25 cellular contexts compared by ENCODE assay signal in the genomic region with DNA sequence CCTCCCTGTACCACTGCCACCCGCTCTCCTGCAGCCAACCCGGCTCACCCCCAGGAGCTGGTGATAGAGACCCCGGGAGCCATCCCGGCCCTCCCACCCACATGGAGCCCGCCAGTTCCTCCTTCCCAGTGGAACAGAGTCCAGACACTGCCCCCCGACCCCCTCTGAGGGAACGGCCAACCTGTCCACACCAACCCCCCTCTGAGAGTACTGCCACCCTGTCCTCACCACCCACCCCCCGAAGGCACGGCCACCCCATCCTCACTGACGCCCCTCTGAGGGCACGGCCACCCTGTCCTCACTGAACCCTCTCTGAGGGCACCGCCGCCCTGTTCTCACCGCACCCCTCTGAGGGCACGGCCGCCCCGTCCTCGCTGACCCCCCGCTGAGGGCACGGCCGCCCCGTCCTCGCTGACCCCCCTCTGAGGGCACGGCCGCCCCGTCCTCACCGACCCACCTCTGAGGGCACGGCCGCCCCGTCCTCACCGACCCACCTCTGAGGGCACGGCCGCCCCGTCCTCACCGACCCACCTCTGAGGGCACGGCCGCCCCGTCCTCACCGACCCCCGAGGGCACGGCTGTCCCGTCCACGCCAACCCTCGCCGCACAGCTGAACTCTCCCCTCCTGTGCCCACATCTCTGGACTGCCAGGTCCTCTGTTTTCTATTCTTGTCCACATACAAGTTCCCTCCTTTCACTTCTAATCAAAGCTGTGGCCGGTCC. TPM values are rescaled to one million over a fixed set of nuclear protein-coding genes. Genes with fewer than 3 reads are reported as not detected.
A peak's percentile ranks its signal among the peaks of the same experiment; 100 is the strongest.
DNase-seq lines count a peak whose midpoint lies in the region; ATAC-seq lines count a peak whose summit lies in the region.
"Had no signal": no experiment of that assay in that cellular context is flagged by ENCODE, and none has a peak within 500 bp of the region (broad histone marks: within the 10 kb centered on the region; RNA-seq: fewer than 3 reads in every experiment).

No MANE protein-coding gene starts in this region.

- H3K4me1 ChIP-seq in right cardiac atrium (ENCODE audit: control insufficient read depth, insufficient read depth, low read length), result no peaks in the 10 kb centered on the region
- H3K4me1 ChIP-seq: psoas muscle had no signal

- H3K27me3 Mint-ChIP-seq in stimulated activated naive CD8-positive, alpha-beta T cell treated with anti-CD3 and anti-CD28 coated beads, Interleukin-15, amount 100 ng/mL, for 72 hours, result no peaks in the 10 kb centered on the region
- H3K27me3 Mint-ChIP-seq: activated CD8-positive, alpha-beta T cell treated with anti-CD3 and anti-CD28 coated beads for 36 hours; memory B cell; type B pancreatic cell had no signal

- no peak overlapping the region for H3K27ac ChIP-seq in right cardiac atrium (ENCODE audit: low read length)
- H3K27ac ChIP-seq: psoas muscle had no signal

- peak; percentile 67 for ATAC-seq in stimulated activated naive CD8-positive, alpha-beta T cell treated with anti-CD3 and anti-CD28 coated beads, Interleukin-15, amount 100 ng/mL, for 72 hours
- no peak for ATAC-seq in stimulated activated naive CD8-positive, alpha-beta T cell treated with anti-CD3 and anti-CD28 coated beads, Interleukin-15, Interleukin-2, amounts not matched to agents 100 U/mL and 50 U/mL, for 24 hours
- ATAC-seq in right cardiac atrium, result no peak
- ATAC-seq: activated CD8-positive, alpha-beta T cell treated with anti-CD3 and anti-CD28 coated beads for 36 hours; K562; psoas muscle had no signal

- WGBS in right cardiac atrium, result 94% methylated on average over 46 of the region's 46 CpGs

- H3K9me3 ChIP-seq in right cardiac atrium (ENCODE audit: control insufficient read depth, low read length), result no peaks in the 10 kb centered on the region
- H3K9me3 ChIP-seq: psoas muscle, SK-N-SH had no signal

- H3K27ac Mint-ChIP-seq in stimulated activated naive CD8-positive, alpha-beta T cell treated with anti-CD3 and anti-CD28 coated beads, Interleukin-15, amount 100 ng/mL, for 72 hours, result peak overlapping the region; percentile 22 to 64
- H3K27ac Mint-ChIP-seq: activated CD8-positive, alpha-beta T cell treated with anti-CD3 and anti-CD28 coated beads for 36 hours; memory B cell; T-helper 1 cell treated with Interleukin-12 subunit alpha and Interleukin-12 subunit beta and Interleukin-4 antibody, amounts not matched to agents 30 μg/mL and 1 μg/mL, for 36 hours; type B pancreatic cell had no signal

- DNase-seq in stimulated activated naive CD8-positive, alpha-beta T cell treated with anti-CD3 and anti-CD28 coated beads, Interleukin-15, amount 100 ng/mL, for 72 hours, result no peak
- no peak for DNase-seq in stimulated activated naive CD8-positive, alpha-beta T cell treated with anti-CD3 and anti-CD28 coated beads, Interleukin-15, Interleukin-2, amounts not matched to agents 100 U/mL and 50 U/mL, for 24 hours
- DNase-seq in right cardiac atrium (peak in 2 of 3 donors; percentile 25 to 54), posterior vena cava (ENCODE audit: low spot score) (peak; percentile 65), hepatic stellate cell (ENCODE audit: low spot score) (no peak), medulla oblongata (ENCODE audit: extremely low spot score) (no peak), NCI-H446 (lab: John Stamatoyannopoulos, UW) (no peak)
- DNase-seq: activated CD8-positive, alpha-beta T cell treated with anti-CD3 and anti-CD28 coated beads for 36 hours; activated naive CD4-positive, alpha-beta T cell; amniotic stem cell; C1 segment of cervical spinal cord; DMS79 treated with DMSO at 0.1 percent for 48 hours; GF-D8; H7; NCI-H1105 treated with DMSO at 0.1 percent for 48 hours; NCI-H2029 treated with DMSO at 0.1 percent for 48 hours; NCI-H345; NCI-H82; RPMI8226; SK-N-SH had no signal

- intact Hi-C loops in right cardiac atrium (cut with DNase I) (no loop called here), posterior vena cava (cut with DNase I) (no loop called here)

- no peaks in the 10 kb centered on the region for H3K9me3 Mint-ChIP-seq in stimulated activated naive CD8-positive, alpha-beta T cell treated with anti-CD3 and anti-CD28 coated beads, Interleukin-15, amount 100 ng/mL, for 72 hours
- H3K9me3 Mint-ChIP-seq: activated CD8-positive, alpha-beta T cell treated with anti-CD3 and anti-CD28 coated beads for 36 hours; memory B cell; T-helper 1 cell treated with Interleukin-12 subunit alpha and Interleukin-12 subunit beta and Interleukin-4 antibody, amounts not matched to agents 30 μg/mL and 1 μg/mL, for 36 hours; type B pancreatic cell had no signal

- H3K4me3 ChIP-seq in right cardiac atrium (ENCODE audit: low read length), result no peak overlapping the region
- H3K4me3 ChIP-seq: K562, psoas muscle had no signal

- H3K4me3 Mint-ChIP-seq in stimulated activated naive CD8-positive, alpha-beta T cell treated with anti-CD3 and anti-CD28 coated beads, Interleukin-15, amount 100 ng/mL, for 72 hours, result no peak overlapping the region
- H3K4me3 Mint-ChIP-seq: activated CD8-positive, alpha-beta T cell treated with anti-CD3 and anti-CD28 coated beads for 36 hours; memory B cell; T-helper 1 cell treated with Interleukin-12 subunit alpha and Interleukin-12 subunit beta and Interleukin-4 antibody, amounts not matched to agents 30 μg/mL and 1 μg/mL, for 36 hours; type B pancreatic cell had no signal

- no peaks in the 10 kb centered on the region for H3K27me3 ChIP-seq in right cardiac atrium (ENCODE audit: control insufficient read depth, insufficient read depth)

- H3K4me1 Mint-ChIP-seq in stimulated activated naive CD8-positive, alpha-beta T cell treated with anti-CD3 and anti-CD28 coated beads, Interleukin-15, amount 100 ng/mL, for 72 hours, result peaks cover 5% of the 10 kb centered on the region

RNA-seq across cellular contexts. Expression of a gene that starts 18.0 kb away (rescaled TPM):
- total RNA-seq in right cardiac atrium, result 10 to 100 TPM; 42.2 to 53.6 (median 46.0) TPM
- 32.6 TPM for polyA plus RNA-seq in right cardiac atrium
- 10 to 100 TPM; 44.1 to 46.4 TPM for total RNA-seq in posterior vena cava

Comparison
In these comparisons a context has a peak if more than half of its experiments do, and no peak if none do; other contexts are left out.
1. DNase-seq: peak in right cardiac atrium (2 of 3) and posterior vena cava (single experiment); none in stimulated activated naive CD8-positive, alpha-beta T cell treated with anti-CD3 and anti-CD28 coated beads, Interleukin-15, amount 100 ng/mL, for 72 hours (0 of 2), stimulated activated naive CD8-positive, alpha-beta T cell treated with anti-CD3 and anti-CD28 coated beads, Interleukin-15, Interleukin-2, amounts not matched to agents 100 U/mL and 50 U/mL, for 24 hours (single experiment), hepatic stellate cell (single experiment), medulla oblongata (single experiment) and NCI-H446 (0 of 2).